ENCODE assay signal across 14 cellular contexts in genomic region chr9:35367451-35367850, GRCh38.
A peak's percentile ranks its signal among the peaks of the same experiment; 100 is the strongest.
DNase-seq lines count a peak whose midpoint lies in the region; ATAC-seq, FAIRE-seq and TF ChIP-seq lines count a peak whose summit lies in the region.
"Had no signal": no experiment of that assay in that cellular context is flagged by ENCODE, and none has a peak within 500 bp of the region (broad histone marks: within the 10 kb centered on the region; RNA-seq: fewer than 3 reads in every experiment).

No MANE protein-coding gene starts in this region.

- ATAC-seq in GM21529 (IDR thresholded peaks at IDR 0.05; ENCODE audit: unreplicated experiment) (no peak), HG03159 (IDR thresholded peaks at IDR 0.05; ENCODE audit: unreplicated experiment) (no peak)
- ATAC-seq: activated naive CD4-positive, alpha-beta T cell treated with anti-CD3 and anti-CD28 coated beads, Interleukin-2, amount 50 U/mL, for 72 hours had no signal

- H3K9me3 Mint-ChIP-seq in activated T-helper 2 cell treated with anti-CD3 and anti-CD28 coated beads, Interferon-gamma antibody, Interleukin-2, Interleukin-4, amounts not matched to agents 10 μg/mL and 5 μg/mL and 100 μg/mL, durations not matched to agents 14 hours and 24 hours and 36 hours = no peaks in the 10 kb centered on the region
- H3K9me3 Mint-ChIP-seq: activated naive CD4-positive, alpha-beta T cell treated with anti-CD3 and anti-CD28 coated beads, Interleukin-2, amount 50 U/mL, for 72 hours had no signal

- no peak overlapping the region for H3K4me3 ChIP-seq in brain microvascular endothelial cell (ENCODE audit: low read depth, low read length)
- H3K4me3 ChIP-seq: SK-N-MC, transverse colon had no signal

- H3K27ac Mint-ChIP-seq in activated T-helper 2 cell treated with anti-CD3 and anti-CD28 coated beads, Interferon-gamma antibody, Interleukin-2, Interleukin-4, amounts not matched to agents 10 μg/mL and 5 μg/mL and 100 μg/mL, durations not matched to agents 14 hours and 24 hours and 36 hours = no peak overlapping the region
- H3K27ac Mint-ChIP-seq: activated naive CD4-positive, alpha-beta T cell treated with anti-CD3 and anti-CD28 coated beads, Interleukin-2, amount 50 U/mL, for 72 hours; CD4-positive, CD25-positive, alpha-beta regulatory T cell had no signal

- DNase-seq in AG08395 (ENCODE audit: low spot score) = peak; percentile 87
- peak; percentile 5 for DNase-seq in HTR-8/SVneo (ENCODE audit: insufficient read length, low spot score)
- DNase-seq in brain microvascular endothelial cell = peak; percentile 88
- peak; percentile 73 for DNase-seq in kidney tubule cell (ENCODE audit: low spot score)
- DNase-seq in activated CD8-positive, alpha-beta memory T cell treated with anti-CD3 and anti-CD28 coated beads, Interleukin-2, amount 50 U/mL, for 48 hours = no peak
- DNase-seq in activated T-helper 2 cell treated with anti-CD3 and anti-CD28 coated beads, Interferon-gamma antibody, Interleukin-2, Interleukin-4, amounts not matched to agents 10 μg/mL and 5 μg/mL and 100 μg/mL, durations not matched to agents 14 hours and 24 hours and 36 hours (ENCODE audit: low spot score) = no peak
- DNase-seq: activated CD4-positive, alpha-beta T cell treated with anti-CD3 and anti-CD28 coated beads, Interleukin-2, amount 50 U/mL, for 4 hours; CD4-positive, CD25-positive, alpha-beta regulatory T cell; NCI-H2081; transverse colon had no signal

- H3K27me3 Mint-ChIP-seq in activated T-helper 2 cell treated with anti-CD3 and anti-CD28 coated beads, Interferon-gamma antibody, Interleukin-2, Interleukin-4, amounts not matched to agents 10 μg/mL and 5 μg/mL and 100 μg/mL, durations not matched to agents 14 hours and 24 hours and 36 hours (ENCODE audit: low read depth) = no peaks in the 10 kb centered on the region

- H3K4me3 Mint-ChIP-seq in activated T-helper 2 cell treated with anti-CD3 and anti-CD28 coated beads, Interferon-gamma antibody, Interleukin-2, Interleukin-4, amounts not matched to agents 10 μg/mL and 5 μg/mL and 100 μg/mL, durations not matched to agents 14 hours and 24 hours and 36 hours (ENCODE audit: low read depth) = no peak overlapping the region
- H3K4me3 Mint-ChIP-seq: CD4-positive, CD25-positive, alpha-beta regulatory T cell had no signal

- intact Hi-C loops in activated T-helper 2 cell treated with anti-CD3 and anti-CD28 coated beads, Interferon-gamma antibody, Interleukin-2, Interleukin-4, amounts not matched to agents 10 μg/mL and 5 μg/mL and 100 μg/mL, durations not matched to agents 14 hours and 24 hours and 36 hours (cut with micrococcal nuclease) = no loop called here

- H3K36me3 ChIP-seq in brain microvascular endothelial cell (replicated peaks) = peaks cover 3% of the 10 kb centered on the region

- no peaks in the 10 kb centered on the region for H3K36me3 Mint-ChIP-seq in activated T-helper 2 cell treated with anti-CD3 and anti-CD28 coated beads, Interferon-gamma antibody, Interleukin-2, Interleukin-4, amounts not matched to agents 10 μg/mL and 5 μg/mL and 100 μg/mL, durations not matched to agents 14 hours and 24 hours and 36 hours (ENCODE audit: low read depth)
- H3K36me3 Mint-ChIP-seq: activated naive CD4-positive, alpha-beta T cell treated with anti-CD3 and anti-CD28 coated beads, Interleukin-2, amount 50 U/mL, for 72 hours; CD4-positive, CD25-positive, alpha-beta regulatory T cell had no signal

- H3K4me1 Mint-ChIP-seq in activated T-helper 2 cell treated with anti-CD3 and anti-CD28 coated beads, Interferon-gamma antibody, Interleukin-2, Interleukin-4, amounts not matched to agents 10 μg/mL and 5 μg/mL and 100 μg/mL, durations not matched to agents 14 hours and 24 hours and 36 hours (ENCODE audit: low read depth) = no peaks in the 10 kb centered on the region
- H3K4me1 Mint-ChIP-seq: CD4-positive, CD25-positive, alpha-beta regulatory T cell had no signal

- no peaks in the 10 kb centered on the region for H3K27me3 ChIP-seq in brain microvascular endothelial cell (replicated peaks)
- H3K27me3 ChIP-seq: transverse colon had no signal

- in situ Hi-C loops in brain microvascular endothelial cell (cut with HindIII; ENCODE audit: low pct_ligation_motif_present, low sequenced_read_pairs) = no loop called here

- no peak for TF ChIP-seq CTCF in brain microvascular endothelial cell (IDR thresholded peaks at IDR 0.05; ENCODE audit: low read depth, low read length, missing control alignments)

- FAIRE-seq in HTR-8/SVneo (lab: Jason Lieb, UNC) = no peak

- H3K27ac ChIP-seq in brain microvascular endothelial cell = no peak overlapping the region
- H3K27ac ChIP-seq: SK-N-MC, transverse colon had no signal

Comparison
In these comparisons a context has a peak if more than half of its experiments do, and no peak if none do; other contexts are left out.
1. DNase-seq: peak in AG08395 (single experiment), HTR-8/SVneo (single experiment), brain microvascular endothelial cell (single experiment) and kidney tubule cell (single experiment); none in activated CD8-positive, alpha-beta memory T cell treated with anti-CD3 and anti-CD28 coated beads, Interleukin-2, amount 50 U/mL, for 48 hours (single experiment) and activated T-helper 2 cell treated with anti-CD3 and anti-CD28 coated beads, Interferon-gamma antibody, Interleukin-2, Interleukin-4, amounts not matched to agents 10 μg/mL and 5 μg/mL and 100 μg/mL, durations not matched to agents 14 hours and 24 hours and 36 hours (single experiment).